8 cellular contexts compared by ENCODE assay signal in genomic region chr11:14644396-14645246, GRCh38. TPM values are rescaled to one million over a fixed set of nuclear protein-coding genes. Genes with fewer than 3 reads are reported as not detected.
DNase-seq lines count a peak whose midpoint lies in the region; ATAC-seq and TF ChIP-seq lines count a peak whose summit lies in the region.

No MANE protein-coding gene starts in this region.

- peak; percentile 28 for DNase-seq in NCI-H1436 (lab: John Stamatoyannopoulos, UW)
- no peak for DNase-seq in NCI-H1436 treated with DMSO at 0.1 percent for 48 hours (lab: John Stamatoyannopoulos, UW)
- peak; percentile 25 for DNase-seq in NCI-H2227 (lab: John Stamatoyannopoulos, UW; ENCODE audit: unreplicated experiment)
- DNase-seq in activated CD8-positive, alpha-beta memory T cell treated with anti-CD3 and anti-CD28 coated beads, Interleukin-2, amount 50 U/mL, for 4 hours = peak; percentile 50
- DNase-seq in epithelial cell of proximal tubule (ENCODE audit: low read depth) = no peak
- DNase-seq in naive thymus-derived CD8-positive, alpha-beta T cell = peak in 9 of 10 donors; percentile 21 to 69 (median 59)
- no peak for DNase-seq in tibial nerve (ENCODE audit: low spot score in 2 of 2)

- peaks cover 0 to 3% (median 0%) of the 10 kb centered on the region in 5 donors for H3K27me3 Mint-ChIP-seq in naive thymus-derived CD8-positive, alpha-beta T cell

- H3K9me3 Mint-ChIP-seq in naive thymus-derived CD8-positive, alpha-beta T cell = peaks cover 0 to 3% (median 0%) of the 10 kb centered on the region in 9 donors

- TF ChIP-seq CTCF in epithelial cell of proximal tubule (conservative IDR thresholded peaks at IDR 0.05; ENCODE audit: low read depth, low read length) (peak; percentile 18), tibial nerve (IDR thresholded peaks at IDR 0.05) (peak in 2 of 5 experiments; percentile 4 to 11)

- H3K4me1 Mint-ChIP-seq in naive thymus-derived CD8-positive, alpha-beta T cell = peaks cover 28 to 52% (median 46%) of the 10 kb centered on the region in 4 donors

- peak overlapping the region; percentile 85 to 98 (median 90) for H3K4me3 Mint-ChIP-seq in naive thymus-derived CD8-positive, alpha-beta T cell

- peaks cover 0 to 24% (median 2%) of the 10 kb centered on the region in 4 donors for H3K4me1 ChIP-seq in tibial nerve

- H3K36me3 Mint-ChIP-seq in naive thymus-derived CD8-positive, alpha-beta T cell = peaks cover 11 to 30% (median 27%) of the 10 kb centered on the region in 3 donors

- POLR2A ChIA-PET in naive thymus-derived CD8-positive, alpha-beta T cell (lab: Charles Lee) = interaction anchor here (0.6 to 5.9 kb wide), 48 partner anchors 9 to 263 kb away, joined by 3 to 82 read pairs (median 7); partner anchors contain the start of genes COPB1, CYP2R1 and PSMA1

- H3K9me3 ChIP-seq in tibial nerve = no peaks in the 10 kb centered on the region

- H3K4me3 ChIP-seq in epithelial cell of proximal tubule (ENCODE audit: low read depth, low read length) (peak overlapping the region; percentile 69), tibial nerve (peak overlapping the region; percentile 36 to 83 (median 72))

- peak overlapping the region in 3 of 4 donors; percentile 40 to 80 (median 67) for H3K27ac ChIP-seq in tibial nerve

- peak; percentile 34 for ATAC-seq in HG02763 (IDR thresholded peaks at IDR 0.05; ENCODE audit: unreplicated experiment)
- ATAC-seq in naive thymus-derived CD8-positive, alpha-beta T cell = peak; percentile 42 to 46

- peak overlapping the region; percentile 75 to 98 (median 90) for H3K27ac Mint-ChIP-seq in naive thymus-derived CD8-positive, alpha-beta T cell

- no peak for TF ChIP-seq POLR2A in tibial nerve (IDR thresholded peaks at IDR 0.05)

- H3K36me3 ChIP-seq in tibial nerve = no peaks in the 10 kb centered on the region

- peaks cover 0 to 33% of the 10 kb centered on the region in 2 donors for H3K27me3 ChIP-seq in tibial nerve

- WGBS in tibial nerve, 2 donors = 0 to 2% methylated on average over 21 to 40 of the region's 56 CpGs

- TF ChIP-seq EP300 in tibial nerve (IDR thresholded peaks at IDR 0.05) = no peak

RNA-seq across cellular contexts. Expression of gene PDE3B, which starts 1.0 kb away (rescaled TPM):
- total RNA-seq in epithelial cell of proximal tubule (4.8 and 5.1 TPM in 2 replicates), tibial nerve (10 to 100 TPM; 15.3 to 39.9 (median 26.4) TPM)
- 100 to 1,000 TPM; 228 to 240 TPM for total RNA-seq in naive thymus-derived CD8-positive, alpha-beta T cell
- 100 to 1,000 TPM in 1 of 3 donors, 10 to 100 TPM in 2; 59.2 to 127 (median 74.8) TPM for polyA plus RNA-seq in naive thymus-derived CD8-positive, alpha-beta T cell

Comparison
In these comparisons a context has a peak if more than half of its experiments do, and no peak if none do; other contexts are left out.
1. DNase-seq: peak in NCI-H1436 (single experiment), NCI-H2227 (single experiment), activated CD8-positive, alpha-beta memory T cell treated with anti-CD3 and anti-CD28 coated beads, Interleukin-2, amount 50 U/mL, for 4 hours (single experiment) and naive thymus-derived CD8-positive, alpha-beta T cell (9 of 10); none in NCI-H1436 treated with DMSO at 0.1 percent for 48 hours (single experiment), epithelial cell of proximal tubule (single experiment) and tibial nerve (0 of 2).
2. RNA of gene PDE3B, which starts 1.0 kb away (total RNA-seq): 228 to 240 TPM in naive thymus-derived CD8-positive, alpha-beta T cell; 15.3 to 39.9 TPM in tibial nerve and 4.8 to 5.1 TPM in epithelial cell of proximal tubule; every median in the first group is over 4 times any median in the second.